In genomic region chr2:111945444-111946293, GRCh38 we compare ENCODE assay signal across 13 cellular contexts. TPM values are rescaled to one million over a fixed set of nuclear protein-coding genes. Genes with fewer than 3 reads are reported as not detected.
DNase-seq lines count a peak whose midpoint lies in the region; ATAC-seq and TF ChIP-seq lines count a peak whose summit lies in the region.
"Had no signal": no experiment of that assay in that cellular context is flagged by ENCODE, and none has a peak within 500 bp of the region (broad histone marks: within the 10 kb centered on the region; RNA-seq: fewer than 3 reads in every experiment).

No MANE protein-coding gene starts in this region.

- intact Hi-C loops in ovary (cut with DNase I): no loop called here

- H3K27me3 ChIP-seq in gastroesophageal sphincter: no peaks in the 10 kb centered on the region
- H3K27me3 ChIP-seq in ovary: no peaks in the 10 kb centered on the region

- peaks cover 5 to 40% (median 25%) of the 10 kb centered on the region in 3 donors for H3K4me1 ChIP-seq in gastroesophageal sphincter
- peaks cover 10% of the 10 kb centered on the region for H3K4me1 ChIP-seq in ovary (ENCODE audit: insufficient read depth)

- CTCF ChIA-PET in activated CD8-positive, alpha-beta memory T cell treated with anti-CD3 and anti-CD28 coated beads, Interleukin-2, amount 10 ng/mL, durations not matched to agents 7 days and 5 days (lab: Charles Lee): no interaction called here

- H3K4me3 Mint-ChIP-seq in type B pancreatic cell: peak overlapping the region; percentile 7
- no peak overlapping the region for H3K4me3 Mint-ChIP-seq in activated CD8-positive, alpha-beta memory T cell treated with anti-CD3 and anti-CD28 coated beads, Interleukin-2, amount 10 ng/mL, durations not matched to agents 7 days and 5 days
- H3K4me3 Mint-ChIP-seq: activated CD8-positive, alpha-beta T cell treated with anti-CD3 and anti-CD28 coated beads, Interleukin-2, amount 10 ng/mL, durations not matched to agents 7 days and 5 days; HFFc6 had no signal

- WGBS in gastroesophageal sphincter (ENCODE audit: low coverage in 1 of 2), 2 donors: 84% methylated on average over 2 of the region's 2 CpGs; no CpG with 5 or more reads in 1 of the 2 donors
- 39 to 40% (median 40%) methylated on average over 2 of the region's 2 CpGs for WGBS in ovary, 3 donors

- H3K27ac ChIP-seq in gastroesophageal sphincter (peak overlapping the region; percentile 72 to 82 (median 76)), ovary (peak overlapping the region in 1 of 2 donors; percentile 79)

- no peaks in the 10 kb centered on the region for H3K9me3 ChIP-seq in gastroesophageal sphincter
- no peaks in the 10 kb centered on the region for H3K9me3 ChIP-seq in ovary

- peak; percentile 10 for ATAC-seq in gastroesophageal sphincter
- ATAC-seq in activated CD8-positive, alpha-beta memory T cell treated with anti-CD3 and anti-CD28 coated beads, Interleukin-2, amount 10 ng/mL, durations not matched to agents 7 days and 5 days: no peak
- no peak for ATAC-seq in HG03139 (IDR thresholded peaks at IDR 0.05; ENCODE audit: unreplicated experiment)

- peaks cover 43% of the 10 kb centered on the region for H3K36me3 Mint-ChIP-seq in type B pancreatic cell
- no peaks in the 10 kb centered on the region for H3K36me3 Mint-ChIP-seq in activated CD8-positive, alpha-beta memory T cell treated with anti-CD3 and anti-CD28 coated beads, Interleukin-2, amount 10 ng/mL, durations not matched to agents 7 days and 5 days

- peak overlapping the region; percentile 87 for H3K27ac Mint-ChIP-seq in type B pancreatic cell
- no peak overlapping the region for H3K27ac Mint-ChIP-seq in activated CD8-positive, alpha-beta memory T cell treated with anti-CD3 and anti-CD28 coated beads, Interleukin-2, amount 10 ng/mL, durations not matched to agents 7 days and 5 days
- H3K27ac Mint-ChIP-seq: activated CD8-positive, alpha-beta T cell treated with anti-CD3 and anti-CD28 coated beads, Interleukin-2, amount 10 ng/mL, durations not matched to agents 7 days and 5 days; HFFc6 had no signal

- H3K36me3 ChIP-seq in gastroesophageal sphincter (peaks cover 0 to 27% of the 10 kb centered on the region in 2 donors), ovary (no peaks in the 10 kb centered on the region)

- H3K4me3 ChIP-seq in gastroesophageal sphincter: no peak overlapping the region
- H3K4me3 ChIP-seq in ovary: no peak overlapping the region

- no peaks in the 10 kb centered on the region for H3K27me3 Mint-ChIP-seq in type B pancreatic cell
- H3K27me3 Mint-ChIP-seq in activated CD8-positive, alpha-beta memory T cell treated with anti-CD3 and anti-CD28 coated beads, Interleukin-2, amount 10 ng/mL, durations not matched to agents 7 days and 5 days: peaks cover 25% of the 10 kb centered on the region

- TF ChIP-seq POLR2A in gastroesophageal sphincter (IDR thresholded peaks at IDR 0.05) (no peak), ovary (IDR thresholded peaks at IDR 0.05) (no peak)

- DNase-seq in NCI-H2171 treated with DMSO at 0.1 percent for 48 hours (lab: John Stamatoyannopoulos, UW) (peak; percentile 29), NCI-H2171 (lab: John Stamatoyannopoulos, UW) (no peak), ovary (peak in 3 of 5 donors; percentile 50 to 61 (median 52)), type B pancreatic cell (ENCODE audit: extremely low spot score, unreplicated experiment) (no peak), iPS-NIHi11 (ENCODE audit: low spot score) (no peak)
- no peak for DNase-seq in activated CD8-positive, alpha-beta memory T cell treated with anti-CD3 and anti-CD28 coated beads, Interleukin-2, amount 10 ng/mL, durations not matched to agents 7 days and 5 days
- DNase-seq: activated CD8-positive, alpha-beta T cell treated with anti-CD3 and anti-CD28 coated beads, Interleukin-2, amount 10 ng/mL, durations not matched to agents 7 days and 5 days; activated gamma-delta T cell; NCI-H1417 treated with DMSO at 0.1 percent for 48 hours; right cardiac atrium had no signal

- peaks cover 36% of the 10 kb centered on the region for H3K4me1 Mint-ChIP-seq in type B pancreatic cell (ENCODE audit: unreplicated experiment)
- H3K4me1 Mint-ChIP-seq in activated CD8-positive, alpha-beta memory T cell treated with anti-CD3 and anti-CD28 coated beads, Interleukin-2, amount 10 ng/mL, durations not matched to agents 7 days and 5 days: no peaks in the 10 kb centered on the region

- TF ChIP-seq CTCF in gastroesophageal sphincter (IDR thresholded peaks at IDR 0.05) (no peak), ovary (IDR thresholded peaks at IDR 0.05) (no peak), type B pancreatic cell (conservative IDR thresholded peaks at IDR 0.05) (no peak)

- no peaks in the 10 kb centered on the region for H3K9me3 Mint-ChIP-seq in type B pancreatic cell
- H3K9me3 Mint-ChIP-seq in activated CD8-positive, alpha-beta memory T cell treated with anti-CD3 and anti-CD28 coated beads, Interleukin-2, amount 10 ng/mL, durations not matched to agents 7 days and 5 days (ENCODE audit: low read depth): no peaks in the 10 kb centered on the region
- H3K9me3 Mint-ChIP-seq: HFFc6 had no signal

- TF ChIP-seq EP300 in gastroesophageal sphincter (IDR thresholded peaks at IDR 0.05) (no peak), ovary (IDR thresholded peaks at IDR 0.05) (no peak)

RNA-seq across cellular contexts. Expression of gene MERTK, which starts 47.3 kb away (rescaled TPM):
- total RNA-seq in gastroesophageal sphincter: 10 to 100 TPM; 13.2 to 47.4 (median 32.3) TPM
- 10 to 100 TPM; 11.0 to 20.7 (median 13.7) TPM for total RNA-seq in ovary
- polyA plus RNA-seq in ovary: 10 to 100 TPM in 1 of 2 donors, 1 to 10 TPM in 1; 8.3 to 21.9 TPM
- total RNA-seq in type B pancreatic cell (ENCODE audit: low replicate concordance): 25.7 and 48.4 TPM in 2 replicates
- under 1 TPM; 0.09 to 0.30 TPM for total RNA-seq in activated CD8-positive, alpha-beta memory T cell treated with anti-CD3 and anti-CD28 coated beads, Interleukin-2, amount 10 ng/mL, durations not matched to agents 7 days and 5 days
- total RNA-seq: HFFc6 had no signal

Comparison
In these comparisons a context has a peak if more than half of its experiments do, and no peak if none do; other contexts are left out.
1. DNase-seq: peak in NCI-H2171 treated with DMSO at 0.1 percent for 48 hours (single experiment) and ovary (3 of 5); none in NCI-H2171 (single experiment), type B pancreatic cell (single experiment), activated CD8-positive, alpha-beta memory T cell treated with anti-CD3 and anti-CD28 coated beads, Interleukin-2, amount 10 ng/mL, durations not matched to agents 7 days and 5 days (single experiment) and iPS-NIHi11 (single experiment).
2. RNA of gene MERTK, which starts 47.3 kb away (total RNA-seq): 13.2 to 47.4 TPM in gastroesophageal sphincter, 25.7 to 48.4 TPM in type B pancreatic cell and 11.0 to 20.7 TPM in ovary; 0.09 to 0.30 TPM in activated CD8-positive, alpha-beta memory T cell treated with anti-CD3 and anti-CD28 coated beads, Interleukin-2, amount 10 ng/mL, durations not matched to agents 7 days and 5 days; every median in the first group is over 4 times any median in the second.